1 cellular context compared by ENCODE assay signal in genomic region chr1:201755200-201755599, GRCh38.
TF ChIP-seq lines count a peak whose summit lies in the region.

No MANE protein-coding gene starts in this region.

TF ChIP-seq in SK-N-SH treated with all-trans-retinoic acid at 6 μM for 48 hours, 23 proteins besides CTCF, POLR2A, EP300 and RAD21 (continued from another document):
- TF ChIP-seq, protein P1, sequence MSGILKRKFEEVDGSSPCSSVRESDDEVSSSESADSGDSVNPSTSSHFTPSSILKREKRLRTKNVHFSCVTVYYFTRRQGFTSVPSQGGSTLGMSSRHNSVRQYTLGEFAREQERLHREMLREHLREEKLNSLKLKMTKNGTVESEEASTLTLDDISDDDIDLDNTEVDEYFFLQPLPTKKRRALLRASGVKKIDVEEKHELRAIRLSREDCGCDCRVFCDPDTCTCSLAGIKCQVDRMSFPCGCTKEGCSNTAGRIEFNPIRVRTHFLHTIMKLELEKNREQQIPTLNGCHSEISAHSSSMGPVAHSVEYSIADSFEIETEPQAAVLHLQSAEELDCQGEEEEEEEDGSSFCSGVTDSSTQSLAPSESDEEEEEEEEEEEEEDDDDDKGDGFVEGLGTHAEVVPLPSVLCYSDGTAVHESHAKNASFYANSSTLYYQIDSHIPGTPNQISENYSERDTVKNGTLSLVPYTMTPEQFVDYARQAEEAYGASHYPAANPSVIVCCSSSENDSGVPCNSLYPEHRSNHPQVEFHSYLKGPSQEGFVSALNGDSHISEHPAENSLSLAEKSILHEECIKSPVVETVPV (CRISPR knock-in tag; IDR thresholded peaks at IDR 0.05) = no peak
- TF ChIP-seq ZNF8 (CRISPR knock-in tag; IDR thresholded peaks at IDR 0.05) = no peak
- TF ChIP-seq BACH2 (CRISPR knock-in tag; IDR thresholded peaks at IDR 0.05; ENCODE audit: borderline replicate concordance) = no peak
- TF ChIP-seq ZNF70 (CRISPR knock-in tag; IDR thresholded peaks at IDR 0.05) = no peak
- TF ChIP-seq ZC3H10 (CRISPR knock-in tag; IDR thresholded peaks at IDR 0.05) = no peak
- TF ChIP-seq CSDC2 (CRISPR knock-in tag; IDR thresholded peaks at IDR 0.05) = no peak
- TF ChIP-seq TCF4 (CRISPR knock-in tag; IDR thresholded peaks at IDR 0.05; ENCODE audit: borderline replicate concordance) = no peak
